ENCODE assay signal across 1 cellular context in the genomic region with DNA sequence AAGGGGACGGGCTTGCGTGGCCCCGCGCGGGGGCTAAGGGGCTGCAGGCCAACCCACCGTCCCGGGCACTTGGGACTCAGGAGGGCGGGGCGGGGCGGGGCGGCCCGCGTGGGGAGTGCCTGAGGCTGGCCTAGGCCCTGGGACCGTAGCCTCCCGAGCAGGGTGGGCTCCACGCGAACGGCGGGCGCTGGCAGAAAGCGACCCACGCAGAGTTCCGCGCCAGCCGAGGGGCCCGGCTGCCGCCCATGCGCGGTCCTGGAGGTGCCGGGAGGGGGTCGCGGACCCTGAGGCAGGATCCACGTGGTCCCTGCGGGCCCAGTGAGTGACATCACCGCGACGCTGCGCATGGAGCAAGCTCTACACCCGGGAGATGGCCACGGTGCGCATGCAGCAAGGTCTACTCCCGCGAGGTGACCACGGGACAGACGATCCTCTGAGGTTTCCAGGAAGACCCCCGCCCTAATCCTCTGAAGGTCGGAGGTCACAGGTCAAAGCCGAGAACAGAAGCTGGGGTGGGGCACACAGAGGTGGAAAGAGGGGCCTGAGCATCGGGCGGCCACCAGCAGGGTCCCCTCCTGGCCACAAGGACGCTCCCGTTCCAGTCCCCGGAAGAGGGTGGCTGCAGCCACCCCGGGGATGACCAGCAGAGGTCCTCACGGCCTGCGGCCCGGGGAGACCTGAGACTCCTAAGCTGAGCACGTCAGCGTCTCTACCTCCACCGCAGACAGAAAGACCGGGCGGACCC.
TF ChIP-seq lines count a peak whose summit lies in the region.

No MANE protein-coding gene starts in this region.

TF ChIP-seq in GM23338, 12 proteins besides CTCF, POLR2A, EP300 and RAD21 (continued from another document):
- TF ChIP-seq, protein P1, sequence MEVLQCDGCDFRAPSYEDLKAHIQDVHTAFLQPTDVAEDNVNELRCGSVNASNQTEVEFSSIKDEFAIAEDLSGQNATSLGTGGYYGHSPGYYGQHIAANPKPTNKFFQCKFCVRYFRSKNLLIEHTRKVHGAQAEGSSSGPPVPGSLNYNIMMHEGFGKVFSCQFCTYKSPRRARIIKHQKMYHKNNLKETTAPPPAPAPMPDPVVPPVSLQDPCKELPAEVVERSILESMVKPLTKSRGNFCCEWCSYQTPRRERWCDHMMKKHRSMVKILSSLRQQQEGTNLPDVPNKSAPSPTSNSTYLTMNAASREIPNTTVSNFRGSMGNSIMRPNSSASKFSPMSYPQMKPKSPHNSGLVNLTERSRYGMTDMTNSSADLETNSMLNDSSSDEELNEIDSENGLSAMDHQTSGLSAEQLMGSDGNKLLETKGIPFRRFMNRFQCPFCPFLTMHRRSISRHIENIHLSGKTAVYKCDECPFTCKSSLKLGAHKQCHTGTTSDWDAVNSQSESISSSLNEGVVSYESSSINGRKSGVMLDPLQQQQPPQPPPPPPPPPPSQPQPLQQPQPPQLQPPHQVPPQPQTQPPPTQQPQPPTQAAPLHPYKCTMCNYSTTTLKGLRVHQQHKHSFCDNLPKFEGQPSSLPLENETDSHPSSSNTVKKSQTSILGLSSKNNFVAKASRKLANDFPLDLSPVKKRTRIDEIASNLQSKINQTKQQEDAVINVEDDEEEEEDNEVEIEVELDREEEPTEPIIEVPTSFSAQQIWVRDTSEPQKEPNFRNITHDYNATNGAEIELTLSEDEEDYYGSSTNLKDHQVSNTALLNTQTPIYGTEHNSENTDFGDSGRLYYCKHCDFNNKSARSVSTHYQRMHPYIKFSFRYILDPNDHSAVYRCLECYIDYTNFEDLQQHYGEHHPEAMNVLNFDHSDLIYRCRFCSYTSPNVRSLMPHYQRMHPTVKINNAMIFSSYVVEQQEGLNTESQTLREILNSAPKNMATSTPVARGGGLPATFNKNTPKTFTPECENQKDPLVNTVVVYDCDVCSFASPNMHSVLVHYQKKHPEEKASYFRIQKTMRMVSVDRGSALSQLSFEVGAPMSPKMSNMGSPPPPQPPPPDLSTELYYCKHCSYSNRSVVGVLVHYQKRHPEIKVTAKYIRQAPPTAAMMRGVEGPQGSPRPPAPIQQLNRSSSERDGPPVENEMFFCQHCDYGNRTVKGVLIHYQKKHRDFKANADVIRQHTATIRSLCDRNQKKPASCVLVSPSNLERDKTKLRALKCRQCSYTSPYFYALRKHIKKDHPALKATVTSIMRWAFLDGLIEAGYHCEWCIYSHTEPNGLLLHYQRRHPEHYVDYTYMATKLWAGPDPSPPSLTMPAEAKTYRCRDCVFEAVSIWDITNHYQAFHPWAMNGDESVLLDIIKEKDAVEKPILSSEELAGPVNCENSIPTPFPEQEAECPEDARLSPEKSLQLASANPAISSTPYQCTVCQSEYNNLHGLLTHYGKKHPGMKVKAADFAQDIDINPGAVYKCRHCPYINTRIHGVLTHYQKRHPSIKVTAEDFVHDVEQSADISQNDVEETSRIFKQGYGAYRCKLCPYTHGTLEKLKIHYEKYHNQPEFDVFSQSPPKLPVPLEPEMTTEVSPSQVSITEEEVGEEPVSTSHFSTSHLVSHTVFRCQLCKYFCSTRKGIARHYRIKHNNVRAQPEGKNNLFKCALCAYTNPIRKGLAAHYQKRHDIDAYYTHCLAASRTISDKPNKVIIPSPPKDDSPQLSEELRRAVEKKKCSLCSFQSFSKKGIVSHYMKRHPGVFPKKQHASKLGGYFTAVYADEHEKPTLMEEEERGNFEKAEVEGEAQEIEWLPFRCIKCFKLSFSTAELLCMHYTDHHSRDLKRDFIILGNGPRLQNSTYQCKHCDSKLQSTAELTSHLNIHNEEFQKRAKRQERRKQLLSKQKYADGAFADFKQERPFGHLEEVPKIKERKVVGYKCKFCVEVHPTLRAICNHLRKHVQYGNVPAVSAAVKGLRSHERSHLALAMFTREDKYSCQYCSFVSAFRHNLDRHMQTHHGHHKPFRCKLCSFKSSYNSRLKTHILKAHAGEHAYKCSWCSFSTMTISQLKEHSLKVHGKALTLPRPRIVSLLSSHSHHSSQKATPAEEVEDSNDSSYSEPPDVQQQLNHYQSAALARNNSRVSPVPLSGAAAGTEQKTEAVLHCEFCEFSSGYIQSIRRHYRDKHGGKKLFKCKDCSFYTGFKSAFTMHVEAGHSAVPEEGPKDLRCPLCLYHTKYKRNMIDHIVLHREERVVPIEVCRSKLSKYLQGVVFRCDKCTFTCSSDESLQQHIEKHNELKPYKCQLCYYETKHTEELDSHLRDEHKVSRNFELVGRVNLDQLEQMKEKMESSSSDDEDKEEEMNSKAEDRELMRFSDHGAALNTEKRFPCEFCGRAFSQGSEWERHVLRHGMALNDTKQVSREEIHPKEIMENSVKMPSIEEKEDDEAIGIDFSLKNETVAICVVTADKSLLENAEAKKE (CRISPR knock-in tag; IDR thresholded peaks at IDR 0.05) = no peak
- TF ChIP-seq CREB1 (CRISPR knock-in tag; IDR thresholded peaks at IDR 0.05; ENCODE audit: low read depth) (no peak), ZNF114 (CRISPR knock-in tag; IDR thresholded peaks at IDR 0.05) (no peak), POLR2AphosphoS5 (IDR thresholded peaks at IDR 0.05; ENCODE audit: low read depth) (no peak)
- TF ChIP-seq, protein P2, sequence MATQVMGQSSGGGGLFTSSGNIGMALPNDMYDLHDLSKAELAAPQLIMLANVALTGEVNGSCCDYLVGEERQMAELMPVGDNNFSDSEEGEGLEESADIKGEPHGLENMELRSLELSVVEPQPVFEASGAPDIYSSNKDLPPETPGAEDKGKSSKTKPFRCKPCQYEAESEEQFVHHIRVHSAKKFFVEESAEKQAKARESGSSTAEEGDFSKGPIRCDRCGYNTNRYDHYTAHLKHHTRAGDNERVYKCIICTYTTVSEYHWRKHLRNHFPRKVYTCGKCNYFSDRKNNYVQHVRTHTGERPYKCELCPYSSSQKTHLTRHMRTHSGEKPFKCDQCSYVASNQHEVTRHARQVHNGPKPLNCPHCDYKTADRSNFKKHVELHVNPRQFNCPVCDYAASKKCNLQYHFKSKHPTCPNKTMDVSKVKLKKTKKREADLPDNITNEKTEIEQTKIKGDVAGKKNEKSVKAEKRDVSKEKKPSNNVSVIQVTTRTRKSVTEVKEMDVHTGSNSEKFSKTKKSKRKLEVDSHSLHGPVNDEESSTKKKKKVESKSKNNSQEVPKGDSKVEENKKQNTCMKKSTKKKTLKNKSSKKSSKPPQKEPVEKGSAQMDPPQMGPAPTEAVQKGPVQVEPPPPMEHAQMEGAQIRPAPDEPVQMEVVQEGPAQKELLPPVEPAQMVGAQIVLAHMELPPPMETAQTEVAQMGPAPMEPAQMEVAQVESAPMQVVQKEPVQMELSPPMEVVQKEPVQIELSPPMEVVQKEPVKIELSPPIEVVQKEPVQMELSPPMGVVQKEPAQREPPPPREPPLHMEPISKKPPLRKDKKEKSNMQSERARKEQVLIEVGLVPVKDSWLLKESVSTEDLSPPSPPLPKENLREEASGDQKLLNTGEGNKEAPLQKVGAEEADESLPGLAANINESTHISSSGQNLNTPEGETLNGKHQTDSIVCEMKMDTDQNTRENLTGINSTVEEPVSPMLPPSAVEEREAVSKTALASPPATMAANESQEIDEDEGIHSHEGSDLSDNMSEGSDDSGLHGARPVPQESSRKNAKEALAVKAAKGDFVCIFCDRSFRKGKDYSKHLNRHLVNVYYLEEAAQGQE (IDR thresholded peaks at IDR 0.05; ENCODE audit: unreplicated experiment) = no peak
